Comparison of ENCODE assay signal across 1 cellular context in the genomic region with DNA sequence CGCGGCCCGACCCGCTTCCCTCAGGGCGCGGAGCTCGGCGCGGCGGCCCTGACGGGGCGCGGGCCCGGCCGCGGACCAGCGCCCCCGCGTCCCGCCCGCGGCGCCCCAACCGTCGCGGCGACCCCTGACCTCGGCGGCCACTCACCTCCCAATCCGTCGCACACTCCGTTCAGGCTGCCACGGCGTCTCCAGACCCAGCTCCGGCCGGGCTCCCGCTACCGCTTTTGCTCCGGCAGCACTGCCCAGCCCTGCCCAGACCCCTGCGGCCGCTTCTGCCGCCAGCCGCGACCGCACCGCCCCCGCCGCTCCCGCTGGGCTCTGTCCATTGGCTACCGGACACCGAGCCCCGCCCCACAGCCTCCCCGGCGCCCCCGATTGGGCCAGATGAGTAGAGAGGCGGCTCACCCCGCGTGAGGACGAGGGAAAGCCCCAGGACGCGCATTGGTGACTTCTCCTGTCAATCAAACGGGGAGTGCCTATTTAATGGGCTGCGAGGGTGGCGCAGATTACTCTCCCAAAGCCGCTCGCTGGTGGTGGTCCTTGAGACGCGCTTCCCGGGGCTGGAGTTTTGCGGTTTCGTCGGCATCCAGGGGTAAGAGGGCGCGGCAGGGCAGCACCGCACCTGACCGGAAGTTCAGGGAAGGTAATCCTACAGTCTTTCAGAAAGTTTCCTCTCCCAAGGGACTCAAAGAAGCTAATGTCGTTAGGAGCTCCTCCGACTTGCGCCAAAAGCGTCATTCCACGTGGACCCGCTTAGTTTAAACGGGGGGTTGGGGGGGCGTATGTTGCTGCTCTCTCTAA.
TF ChIP-seq lines count a peak whose summit lies in the region.

A gene with protein sequence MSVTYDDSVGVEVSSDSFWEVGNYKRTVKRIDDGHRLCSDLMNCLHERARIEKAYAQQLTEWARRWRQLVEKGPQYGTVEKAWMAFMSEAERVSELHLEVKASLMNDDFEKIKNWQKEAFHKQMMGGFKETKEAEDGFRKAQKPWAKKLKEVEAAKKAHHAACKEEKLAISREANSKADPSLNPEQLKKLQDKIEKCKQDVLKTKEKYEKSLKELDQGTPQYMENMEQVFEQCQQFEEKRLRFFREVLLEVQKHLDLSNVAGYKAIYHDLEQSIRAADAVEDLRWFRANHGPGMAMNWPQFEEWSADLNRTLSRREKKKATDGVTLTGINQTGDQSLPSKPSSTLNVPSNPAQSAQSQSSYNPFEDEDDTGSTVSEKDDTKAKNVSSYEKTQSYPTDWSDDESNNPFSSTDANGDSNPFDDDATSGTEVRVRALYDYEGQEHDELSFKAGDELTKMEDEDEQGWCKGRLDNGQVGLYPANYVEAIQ (minus strand): TSS at position 274 of the 801 bp plus-strand sequence. CDS start 103,069 bp downstream, outside the sequence.

TF ChIP-seq in K562, 482 proteins besides CTCF, POLR2A, EP300 and RAD21 (continued from another document and continues in another):
- TF ChIP-seq, protein P1, sequence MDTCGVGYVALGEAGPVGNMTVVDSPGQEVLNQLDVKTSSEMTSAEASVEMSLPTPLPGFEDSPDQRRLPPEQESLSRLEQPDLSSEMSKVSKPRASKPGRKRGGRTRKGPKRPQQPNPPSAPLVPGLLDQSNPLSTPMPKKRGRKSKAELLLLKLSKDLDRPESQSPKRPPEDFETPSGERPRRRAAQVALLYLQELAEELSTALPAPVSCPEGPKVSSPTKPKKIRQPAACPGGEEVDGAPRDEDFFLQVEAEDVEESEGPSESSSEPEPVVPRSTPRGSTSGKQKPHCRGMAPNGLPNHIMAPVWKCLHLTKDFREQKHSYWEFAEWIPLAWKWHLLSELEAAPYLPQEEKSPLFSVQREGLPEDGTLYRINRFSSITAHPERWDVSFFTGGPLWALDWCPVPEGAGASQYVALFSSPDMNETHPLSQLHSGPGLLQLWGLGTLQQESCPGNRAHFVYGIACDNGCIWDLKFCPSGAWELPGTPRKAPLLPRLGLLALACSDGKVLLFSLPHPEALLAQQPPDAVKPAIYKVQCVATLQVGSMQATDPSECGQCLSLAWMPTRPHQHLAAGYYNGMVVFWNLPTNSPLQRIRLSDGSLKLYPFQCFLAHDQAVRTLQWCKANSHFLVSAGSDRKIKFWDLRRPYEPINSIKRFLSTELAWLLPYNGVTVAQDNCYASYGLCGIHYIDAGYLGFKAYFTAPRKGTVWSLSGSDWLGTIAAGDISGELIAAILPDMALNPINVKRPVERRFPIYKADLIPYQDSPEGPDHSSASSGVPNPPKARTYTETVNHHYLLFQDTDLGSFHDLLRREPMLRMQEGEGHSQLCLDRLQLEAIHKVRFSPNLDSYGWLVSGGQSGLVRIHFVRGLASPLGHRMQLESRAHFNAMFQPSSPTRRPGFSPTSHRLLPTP (IDR thresholded peaks at IDR 0.05; ENCODE audit: borderline replicate concordance, extremely low read depth, insufficient read length) = no peak
- no peak for TF ChIP-seq NCOA2 (IDR thresholded peaks at IDR 0.05; ENCODE audit: partially characterized antibody in 2 of 2)
- TF ChIP-seq HMGN3 (IDR thresholded peaks at IDR 0.05; ENCODE audit: borderline replicate concordance, extremely low read depth, insufficient read length, low read depth, low read length) = peak; percentile 33
- TF ChIP-seq, protein P2, sequence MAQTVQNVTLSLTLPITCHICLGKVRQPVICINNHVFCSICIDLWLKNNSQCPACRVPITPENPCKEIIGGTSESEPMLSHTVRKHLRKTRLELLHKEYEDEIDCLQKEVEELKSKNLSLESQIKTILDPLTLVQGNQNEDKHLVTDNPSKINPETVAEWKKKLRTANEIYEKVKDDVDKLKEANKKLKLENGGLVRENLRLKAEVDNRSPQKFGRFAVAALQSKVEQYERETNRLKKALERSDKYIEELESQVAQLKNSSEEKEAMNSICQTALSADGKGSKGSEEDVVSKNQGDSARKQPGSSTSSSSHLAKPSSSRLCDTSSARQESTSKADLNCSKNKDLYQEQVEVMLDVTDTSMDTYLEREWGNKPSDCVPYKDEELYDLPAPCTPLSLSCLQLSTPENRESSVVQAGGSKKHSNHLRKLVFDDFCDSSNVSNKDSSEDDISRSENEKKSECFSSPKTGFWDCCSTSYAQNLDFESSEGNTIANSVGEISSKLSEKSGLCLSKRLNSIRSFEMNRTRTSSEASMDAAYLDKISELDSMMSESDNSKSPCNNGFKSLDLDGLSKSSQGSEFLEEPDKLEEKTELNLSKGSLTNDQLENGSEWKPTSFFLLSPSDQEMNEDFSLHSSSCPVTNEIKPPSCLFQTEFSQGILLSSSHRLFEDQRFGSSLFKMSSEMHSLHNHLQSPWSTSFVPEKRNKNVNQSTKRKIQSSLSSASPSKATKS (CRISPR knock-in tag; IDR thresholded peaks at IDR 0.05) = no peak
- 0 out of 2 replicates have a peak, but pooled peaks have one; percentile 45 for TF ChIP-seq SIN3B (IDR thresholded peaks at IDR 0.05; ENCODE audit: low read depth)
- TF ChIP-seq, protein P3, sequence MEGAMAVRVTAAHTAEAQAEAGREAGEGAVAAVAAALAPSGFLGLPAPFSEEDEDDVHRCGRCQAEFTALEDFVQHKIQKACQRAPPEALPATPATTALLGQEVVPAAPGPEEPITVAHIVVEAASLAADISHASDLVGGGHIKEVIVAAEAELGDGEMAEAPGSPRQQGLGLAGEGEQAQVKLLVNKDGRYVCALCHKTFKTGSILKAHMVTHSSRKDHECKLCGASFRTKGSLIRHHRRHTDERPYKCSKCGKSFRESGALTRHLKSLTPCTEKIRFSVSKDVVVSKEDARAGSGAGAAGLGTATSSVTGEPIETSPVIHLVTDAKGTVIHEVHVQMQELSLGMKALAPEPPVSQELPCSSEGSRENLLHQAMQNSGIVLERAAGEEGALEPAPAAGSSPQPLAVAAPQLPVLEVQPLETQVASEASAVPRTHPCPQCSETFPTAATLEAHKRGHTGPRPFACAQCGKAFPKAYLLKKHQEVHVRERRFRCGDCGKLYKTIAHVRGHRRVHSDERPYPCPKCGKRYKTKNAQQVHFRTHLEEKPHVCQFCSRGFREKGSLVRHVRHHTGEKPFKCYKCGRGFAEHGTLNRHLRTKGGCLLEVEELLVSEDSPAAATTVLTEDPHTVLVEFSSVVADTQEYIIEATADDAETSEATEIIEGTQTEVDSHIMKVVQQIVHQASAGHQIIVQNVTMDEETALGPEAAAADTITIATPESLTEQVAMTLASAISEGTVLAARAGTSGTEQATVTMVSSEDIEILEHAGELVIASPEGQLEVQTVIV (CRISPR knock-in tag; IDR thresholded peaks at IDR 0.05; ENCODE audit: borderline replicate concordance) = no peak
- TF ChIP-seq, protein P4, sequence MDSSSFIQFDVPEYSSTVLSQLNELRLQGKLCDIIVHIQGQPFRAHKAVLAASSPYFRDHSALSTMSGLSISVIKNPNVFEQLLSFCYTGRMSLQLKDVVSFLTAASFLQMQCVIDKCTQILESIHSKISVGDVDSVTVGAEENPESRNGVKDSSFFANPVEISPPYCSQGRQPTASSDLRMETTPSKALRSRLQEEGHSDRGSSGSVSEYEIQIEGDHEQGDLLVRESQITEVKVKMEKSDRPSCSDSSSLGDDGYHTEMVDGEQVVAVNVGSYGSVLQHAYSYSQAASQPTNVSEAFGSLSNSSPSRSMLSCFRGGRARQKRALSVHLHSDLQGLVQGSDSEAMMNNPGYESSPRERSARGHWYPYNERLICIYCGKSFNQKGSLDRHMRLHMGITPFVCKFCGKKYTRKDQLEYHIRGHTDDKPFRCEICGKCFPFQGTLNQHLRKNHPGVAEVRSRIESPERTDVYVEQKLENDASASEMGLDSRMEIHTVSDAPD (CRISPR knock-in tag; IDR thresholded peaks at IDR 0.05) = no peak
- TF ChIP-seq FIP1L1 (IDR thresholded peaks at IDR 0.05; ENCODE audit: low read depth, low read length, poor library complexity, severe bottlenecking) = no peak
- TF ChIP-seq RNF2 (IDR thresholded peaks at IDR 0.05) = no peak
- TF ChIP-seq HDAC1 (IDR thresholded peaks at IDR 0.05) = 0 out of 4 replicates have a peak, but pooled peaks of 1 of the 2 experiments have one; percentile 18
- TF ChIP-seq, protein P5, sequence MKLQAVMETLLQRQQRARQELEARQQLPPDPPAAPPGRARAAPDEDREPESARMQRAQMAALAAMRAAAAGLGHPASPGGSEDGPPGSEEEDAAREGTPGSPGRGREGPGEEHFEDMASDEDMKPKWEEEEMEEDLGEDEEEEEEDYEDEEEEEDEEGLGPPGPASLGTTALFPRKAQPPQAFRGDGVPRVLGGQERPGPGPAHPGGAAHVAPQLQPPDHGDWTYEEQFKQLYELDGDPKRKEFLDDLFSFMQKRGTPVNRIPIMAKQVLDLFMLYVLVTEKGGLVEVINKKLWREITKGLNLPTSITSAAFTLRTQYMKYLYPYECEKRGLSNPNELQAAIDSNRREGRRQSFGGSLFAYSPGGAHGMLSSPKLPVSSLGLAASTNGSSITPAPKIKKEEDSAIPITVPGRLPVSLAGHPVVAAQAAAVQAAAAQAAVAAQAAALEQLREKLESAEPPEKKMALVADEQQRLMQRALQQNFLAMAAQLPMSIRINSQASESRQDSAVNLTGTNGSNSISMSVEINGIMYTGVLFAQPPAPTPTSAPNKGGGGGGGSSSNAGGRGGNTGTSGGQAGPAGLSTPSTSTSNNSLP (IDR thresholded peaks at IDR 0.05; ENCODE audit: borderline replicate concordance, low read depth, low read length) = no peak
- TF ChIP-seq NELFE (IDR thresholded peaks at IDR 0.05; ENCODE audit: insufficient read depth, insufficient read length) = peak; percentile 70
- TF ChIP-seq TAF7 (tag; IDR thresholded peaks at IDR 0.05) = peak; percentile 72
- TF ChIP-seq HNRNPK (IDR thresholded peaks at IDR 0.05; ENCODE audit: low read depth, low read length, poor library complexity, severe bottlenecking) = no peak
- TF ChIP-seq HCFC1 (IDR thresholded peaks at IDR 0.05; ENCODE audit: low read depth, low read length) = no peak
- no peak for TF ChIP-seq ZNF77 (CRISPR knock-in tag; IDR thresholded peaks at IDR 0.05)
- no peak for TF ChIP-seq BACH1 (tag; IDR thresholded peaks at IDR 0.05)
- TF ChIP-seq, protein P6, sequence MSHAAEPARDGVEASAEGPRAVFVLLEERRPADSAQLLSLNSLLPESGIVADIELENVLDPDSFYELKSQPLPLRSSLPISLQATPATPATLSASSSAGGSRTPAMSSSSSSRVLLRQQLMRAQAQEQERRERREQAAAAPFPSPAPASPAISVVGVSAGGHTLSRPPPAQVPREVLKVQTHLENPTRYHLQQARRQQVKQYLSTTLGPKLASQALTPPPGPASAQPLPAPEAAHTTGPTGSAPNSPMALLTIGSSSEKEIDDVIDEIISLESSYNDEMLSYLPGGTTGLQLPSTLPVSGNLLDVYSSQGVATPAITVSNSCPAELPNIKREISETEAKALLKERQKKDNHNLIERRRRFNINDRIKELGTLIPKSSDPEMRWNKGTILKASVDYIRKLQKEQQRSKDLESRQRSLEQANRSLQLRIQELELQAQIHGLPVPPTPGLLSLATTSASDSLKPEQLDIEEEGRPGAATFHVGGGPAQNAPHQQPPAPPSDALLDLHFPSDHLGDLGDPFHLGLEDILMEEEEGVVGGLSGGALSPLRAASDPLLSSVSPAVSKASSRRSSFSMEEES (CRISPR knock-in tag; IDR thresholded peaks at IDR 0.05) = no peak
- TF ChIP-seq TCF7L2 (IDR thresholded peaks at IDR 0.05; ENCODE audit: low read depth, low read length) = no peak
- TF ChIP-seq, protein P7, sequence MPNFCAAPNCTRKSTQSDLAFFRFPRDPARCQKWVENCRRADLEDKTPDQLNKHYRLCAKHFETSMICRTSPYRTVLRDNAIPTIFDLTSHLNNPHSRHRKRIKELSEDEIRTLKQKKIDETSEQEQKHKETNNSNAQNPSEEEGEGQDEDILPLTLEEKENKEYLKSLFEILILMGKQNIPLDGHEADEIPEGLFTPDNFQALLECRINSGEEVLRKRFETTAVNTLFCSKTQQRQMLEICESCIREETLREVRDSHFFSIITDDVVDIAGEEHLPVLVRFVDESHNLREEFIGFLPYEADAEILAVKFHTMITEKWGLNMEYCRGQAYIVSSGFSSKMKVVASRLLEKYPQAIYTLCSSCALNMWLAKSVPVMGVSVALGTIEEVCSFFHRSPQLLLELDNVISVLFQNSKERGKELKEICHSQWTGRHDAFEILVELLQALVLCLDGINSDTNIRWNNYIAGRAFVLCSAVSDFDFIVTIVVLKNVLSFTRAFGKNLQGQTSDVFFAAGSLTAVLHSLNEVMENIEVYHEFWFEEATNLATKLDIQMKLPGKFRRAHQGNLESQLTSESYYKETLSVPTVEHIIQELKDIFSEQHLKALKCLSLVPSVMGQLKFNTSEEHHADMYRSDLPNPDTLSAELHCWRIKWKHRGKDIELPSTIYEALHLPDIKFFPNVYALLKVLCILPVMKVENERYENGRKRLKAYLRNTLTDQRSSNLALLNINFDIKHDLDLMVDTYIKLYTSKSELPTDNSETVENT (CRISPR knock-in tag; IDR thresholded peaks at IDR 0.05) = peak; percentile 65
- no peak for TF ChIP-seq ZNF165 (CRISPR knock-in tag; IDR thresholded peaks at IDR 0.05; ENCODE audit: borderline replicate concordance)
- TF ChIP-seq U2AF2 (optimal IDR thresholded peaks at IDR 0.05; ENCODE audit: low read depth, low read length) = no peak
